Comparison of ENCODE assay signal across 15 cellular contexts in the genomic region with DNA sequence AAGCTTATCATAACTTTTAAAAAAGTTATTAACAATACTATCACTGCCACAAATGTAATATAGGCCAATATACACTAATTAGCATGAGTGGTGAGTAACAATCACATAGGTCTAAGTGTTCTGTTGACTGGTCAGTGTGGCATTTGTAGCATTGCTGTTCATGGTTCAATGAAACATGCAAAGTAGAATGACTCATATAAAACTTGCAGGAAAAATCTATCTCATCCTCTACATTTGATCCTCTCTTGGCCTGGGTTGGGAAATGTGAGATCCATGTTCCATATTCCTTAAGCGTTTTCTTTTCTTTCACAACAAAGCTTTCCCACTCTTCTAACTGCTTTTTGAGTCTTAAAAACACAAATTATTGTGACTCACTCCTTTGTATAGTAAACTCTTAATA.
DNase-seq lines count a peak whose midpoint lies in the region; FAIRE-seq and TF ChIP-seq lines count a peak whose summit lies in the region.
"Had no signal": no experiment of that assay in that cellular context is flagged by ENCODE, and none has a peak within 500 bp of the region (broad histone marks: within the 10 kb centered on the region; RNA-seq: fewer than 3 reads in every experiment).

No MANE protein-coding gene starts in this region.

- TF ChIP-seq EP300 in esophagus muscularis mucosa (IDR thresholded peaks at IDR 0.05) = no peak

- WGBS in esophagus muscularis mucosa = 89% methylated on average over 1 of the region's 1 CpG
- WGBS in spleen, 5 donors = 79 to 98% (median 92%) methylated on average over 1 of the region's 1 CpG
- WGBS in small intestine, 3 donors = 78 to 91% (median 83%) methylated on average over 1 of the region's 1 CpG

- no peaks in the 10 kb centered on the region for H3K4me1 ChIP-seq in esophagus muscularis mucosa
- no peaks in the 10 kb centered on the region for H3K4me1 ChIP-seq in spleen
- H3K4me1 ChIP-seq in small intestine (ENCODE audit: control insufficient read depth in 2 of 2, insufficient read depth in 1 of 2, low read depth in 1 of 2, low read length in 1 of 2) = no peaks in the 10 kb centered on the region

- H3K27ac ChIP-seq in esophagus muscularis mucosa (replicated peaks in 1 of 4) (no peak overlapping the region), spleen (no peak overlapping the region), small intestine (ENCODE audit: low read depth in 1 of 2, low read length in 1 of 2) (no peak overlapping the region)
- H3K27ac ChIP-seq: 22Rv1, GM23248, HL-60 had no signal

- no peak for FAIRE-seq in small intestine (lab: Jason Lieb, UNC)
- FAIRE-seq: GM12891, H54 had no signal

- H3K4me3 ChIP-seq in epithelial cell of esophagus (ENCODE audit: low read length) = no peak overlapping the region
- H3K4me3 ChIP-seq in esophagus muscularis mucosa = no peak overlapping the region
- no peak overlapping the region for H3K4me3 ChIP-seq in spleen
- no peak overlapping the region for H3K4me3 ChIP-seq in small intestine (ENCODE audit: low read depth in 1 of 2, low read length in 2 of 2)
- H3K4me3 ChIP-seq: GM23248 had no signal

- H3K27me3 ChIP-seq in esophagus muscularis mucosa (no peaks in the 10 kb centered on the region), spleen (replicated peaks in 1 of 7) (no peaks in the 10 kb centered on the region), small intestine (ENCODE audit: control insufficient read depth in 2 of 2, insufficient read depth in 2 of 2, low read length in 2 of 2) (no peaks in the 10 kb centered on the region)

- no peaks in the 10 kb centered on the region for H3K36me3 ChIP-seq in esophagus muscularis mucosa
- no peaks in the 10 kb centered on the region for H3K36me3 ChIP-seq in spleen
- H3K36me3 ChIP-seq in small intestine (ENCODE audit: control insufficient read depth in 2 of 2, insufficient read depth in 2 of 2, low read length in 2 of 2) = no peaks in the 10 kb centered on the region

- intact Hi-C loops in esophagus muscularis mucosa (cut with DNase I) = no loop called here
- intact Hi-C loops in spleen (cut with DNase I; ENCODE audit: low total_unique reads) = no loop called here

- H3K9me3 ChIP-seq in esophagus muscularis mucosa (no peaks in the 10 kb centered on the region), spleen (peaks cover 0 to 25% (median 3%) of the 10 kb centered on the region in 8 donors), small intestine (ENCODE audit: control insufficient read depth, low read depth) (no peaks in the 10 kb centered on the region)

- TF ChIP-seq POLR2A in esophagus muscularis mucosa (IDR thresholded peaks at IDR 0.05; ENCODE audit: low read depth) = no peak
- no peak for TF ChIP-seq POLR2A in spleen (IDR thresholded peaks at IDR 0.05)

- DNase-seq in DMS53 (lab: John Stamatoyannopoulos, UW) (peak; percentile 63), DMS53 treated with DMSO at 0.1 percent for 48 hours (lab: John Stamatoyannopoulos, UW; ENCODE audit: unreplicated experiment) (no peak), epithelial cell of esophagus (ENCODE audit: low read depth) (peak; percentile 2), kidney tubule cell (ENCODE audit: low spot score) (peak; percentile 77), esophagus muscularis mucosa (ENCODE audit: extremely low spot score) (no peak), NCI-H226 (no peak), spleen (no peak), small intestine (no peak)
- DNase-seq: CD8-positive, alpha-beta T cell; COR-L47; GM23248 had no signal

- TF ChIP-seq CTCF in epithelial cell of esophagus (IDR thresholded peaks at IDR 0.05; ENCODE audit: insufficient read depth, low read depth, low read length, missing control alignments) (no peak), esophagus muscularis mucosa (IDR thresholded peaks at IDR 0.05) (no peak), spleen (IDR thresholded peaks at IDR 0.05 in 8 of 11, conservative IDR thresholded peaks at IDR 0.05 in 3 of 11) (no peak)

Comparison
In these comparisons a context has a peak if more than half of its experiments do, and no peak if none do; other contexts are left out.
1. DNase-seq: peak in DMS53 (single experiment), epithelial cell of esophagus (single experiment) and kidney tubule cell (single experiment); none in DMS53 treated with DMSO at 0.1 percent for 48 hours (single experiment), esophagus muscularis mucosa (single experiment), NCI-H226 (single experiment), spleen (single experiment) and small intestine (single experiment).